Comparison of ENCODE assay signal across 1 cellular context in the genomic region with DNA sequence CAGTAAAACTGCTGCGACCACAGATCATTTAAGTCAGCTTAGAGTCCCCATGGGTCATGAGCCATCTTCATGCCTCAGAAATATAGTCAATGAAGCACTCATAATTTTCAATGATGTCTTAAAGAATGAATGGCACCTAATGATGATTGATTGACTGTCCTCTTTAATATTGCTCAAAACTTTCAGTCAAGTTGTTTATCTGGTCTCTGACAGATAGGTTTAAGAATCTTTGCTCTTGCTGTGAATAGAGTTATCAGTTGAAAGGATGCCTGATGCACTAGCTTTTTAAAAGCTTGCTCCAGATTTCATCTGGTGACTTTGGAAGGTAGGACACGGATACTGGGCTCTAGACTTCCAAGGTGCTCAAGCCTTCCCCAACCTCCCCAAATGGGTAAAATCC.
TF ChIP-seq lines count a peak whose summit lies in the region.

No MANE protein-coding gene starts in this region.

TF ChIP-seq in K562, 482 proteins besides CTCF, POLR2A, EP300 and RAD21 (continued from another document):
- TF ChIP-seq ZNF311 (CRISPR knock-in tag; IDR thresholded peaks at IDR 0.05) (no peak), RBM22 (IDR thresholded peaks at IDR 0.05; ENCODE audit: low read depth, low read length, poor library complexity, severe bottlenecking) (no peak), DACH1 (IDR thresholded peaks at IDR 0.05; ENCODE audit: partially characterized antibody) (no peak), CBFA2T3 (IDR thresholded peaks at IDR 0.05) (peak; percentile 68), ZNF316 (IDR thresholded peaks at IDR 0.05) (no peak), NFE2L1 (tag; IDR thresholded peaks at IDR 0.05; ENCODE audit: borderline replicate concordance, low read depth) (no peak), SRSF7 (optimal IDR thresholded peaks at IDR 0.05; ENCODE audit: low read depth, low read length) (no peak), DPF2 (IDR thresholded peaks at IDR 0.05) (peak; percentile 41; the same call in 1 of the 2 replicates), RCOR1 (IDR thresholded peaks at IDR 0.05; ENCODE audit: borderline replicate concordance in 1 of 2, low read depth in 2 of 2, low read length in 2 of 2) (peak in 1 of 2 experiments; percentile 58; a peak in 1 of 4 replicates), SRSF1 (IDR thresholded peaks at IDR 0.05; ENCODE audit: low read depth, low read length) (no peak), ZNF444 (CRISPR knock-in tag; IDR thresholded peaks at IDR 0.05) (no peak), MEIS2 (IDR thresholded peaks at IDR 0.05; ENCODE audit: partially characterized antibody) (peak; percentile 95), MBD2 (IDR thresholded peaks at IDR 0.05; ENCODE audit: borderline replicate concordance, low read depth) (no peak), ELF2 (CRISPR knock-in tag; IDR thresholded peaks at IDR 0.05) (no peak), HMG20B (CRISPR knock-in tag; IDR thresholded peaks at IDR 0.05) (no peak), ETV5 (CRISPR knock-in tag; IDR thresholded peaks at IDR 0.05; ENCODE audit: low read depth) (no peak), TEAD4 (IDR thresholded peaks at IDR 0.05; ENCODE audit: low read length) (peak; percentile 51; the same call in 1 of the 2 replicates), TEAD4 (CRISPR knock-in tag; IDR thresholded peaks at IDR 0.05; ENCODE audit: borderline replicate concordance) (no peak), PHB2 (IDR thresholded peaks at IDR 0.05; ENCODE audit: low read depth) (no peak), NUFIP1 (IDR thresholded peaks at IDR 0.05; ENCODE audit: partially characterized antibody) (no peak), ATF1 (CRISPR knock-in tag; IDR thresholded peaks at IDR 0.05) (no peak), ATF1 (tag; IDR thresholded peaks at IDR 0.05) (no peak), RBM15 (IDR thresholded peaks at IDR 0.05; ENCODE audit: insufficient read depth, low read length) (no peak), KHSRP (IDR thresholded peaks at IDR 0.05) (no peak), TBL1XR1 (IDR thresholded peaks at IDR 0.05; ENCODE audit: low read length in 2 of 2) (no peak), TAL1 (IDR thresholded peaks at IDR 0.05) (peak; percentile 45; the same call in 1 of the 2 replicates), STAG1 (CRISPR knock-in tag; IDR thresholded peaks at IDR 0.05; ENCODE audit: borderline replicate concordance) (no peak), MEF2A (IDR thresholded peaks at IDR 0.05; ENCODE audit: control insufficient read depth, low read depth, low read length) (no peak), ARID2 (IDR thresholded peaks at IDR 0.05) (no peak), CBFA2T2 (conservative IDR thresholded peaks at IDR 0.05) (peak; percentile 22; the same call in 1 of the 2 replicates), RB1 (IDR thresholded peaks at IDR 0.05; ENCODE audit: low read depth) (no peak)
- TF ChIP-seq, protein P1, sequence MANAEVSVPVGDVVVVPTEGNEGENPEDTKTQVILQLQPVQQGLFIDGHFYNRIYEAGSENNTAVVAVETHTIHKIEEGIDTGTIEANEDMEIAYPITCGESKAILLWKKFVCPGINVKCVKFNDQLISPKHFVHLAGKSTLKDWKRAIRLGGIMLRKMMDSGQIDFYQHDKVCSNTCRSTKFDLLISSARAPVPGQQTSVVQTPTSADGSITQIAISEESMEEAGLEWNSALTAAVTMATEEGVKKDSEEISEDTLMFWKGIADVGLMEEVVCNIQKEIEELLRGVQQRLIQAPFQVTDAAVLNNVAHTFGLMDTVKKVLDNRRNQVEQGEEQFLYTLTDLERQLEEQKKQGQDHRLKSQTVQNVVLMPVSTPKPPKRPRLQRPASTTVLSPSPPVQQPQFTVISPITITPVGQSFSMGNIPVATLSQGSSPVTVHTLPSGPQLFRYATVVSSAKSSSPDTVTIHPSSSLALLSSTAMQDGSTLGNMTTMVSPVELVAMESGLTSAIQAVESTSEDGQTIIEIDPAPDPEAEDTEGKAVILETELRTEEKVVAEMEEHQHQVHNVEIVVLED (CRISPR knock-in tag; IDR thresholded peaks at IDR 0.05) = peak; percentile 2; the same call in 1 of the 2 replicates
- TF ChIP-seq, protein P2, sequence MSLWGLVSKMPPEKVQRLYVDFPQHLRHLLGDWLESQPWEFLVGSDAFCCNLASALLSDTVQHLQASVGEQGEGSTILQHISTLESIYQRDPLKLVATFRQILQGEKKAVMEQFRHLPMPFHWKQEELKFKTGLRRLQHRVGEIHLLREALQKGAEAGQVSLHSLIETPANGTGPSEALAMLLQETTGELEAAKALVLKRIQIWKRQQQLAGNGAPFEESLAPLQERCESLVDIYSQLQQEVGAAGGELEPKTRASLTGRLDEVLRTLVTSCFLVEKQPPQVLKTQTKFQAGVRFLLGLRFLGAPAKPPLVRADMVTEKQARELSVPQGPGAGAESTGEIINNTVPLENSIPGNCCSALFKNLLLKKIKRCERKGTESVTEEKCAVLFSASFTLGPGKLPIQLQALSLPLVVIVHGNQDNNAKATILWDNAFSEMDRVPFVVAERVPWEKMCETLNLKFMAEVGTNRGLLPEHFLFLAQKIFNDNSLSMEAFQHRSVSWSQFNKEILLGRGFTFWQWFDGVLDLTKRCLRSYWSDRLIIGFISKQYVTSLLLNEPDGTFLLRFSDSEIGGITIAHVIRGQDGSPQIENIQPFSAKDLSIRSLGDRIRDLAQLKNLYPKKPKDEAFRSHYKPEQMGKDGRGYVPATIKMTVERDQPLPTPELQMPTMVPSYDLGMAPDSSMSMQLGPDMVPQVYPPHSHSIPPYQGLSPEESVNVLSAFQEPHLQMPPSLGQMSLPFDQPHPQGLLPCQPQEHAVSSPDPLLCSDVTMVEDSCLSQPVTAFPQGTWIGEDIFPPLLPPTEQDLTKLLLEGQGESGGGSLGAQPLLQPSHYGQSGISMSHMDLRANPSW (CRISPR knock-in tag; IDR thresholded peaks at IDR 0.05) = no peak
- TF ChIP-seq, protein P3, sequence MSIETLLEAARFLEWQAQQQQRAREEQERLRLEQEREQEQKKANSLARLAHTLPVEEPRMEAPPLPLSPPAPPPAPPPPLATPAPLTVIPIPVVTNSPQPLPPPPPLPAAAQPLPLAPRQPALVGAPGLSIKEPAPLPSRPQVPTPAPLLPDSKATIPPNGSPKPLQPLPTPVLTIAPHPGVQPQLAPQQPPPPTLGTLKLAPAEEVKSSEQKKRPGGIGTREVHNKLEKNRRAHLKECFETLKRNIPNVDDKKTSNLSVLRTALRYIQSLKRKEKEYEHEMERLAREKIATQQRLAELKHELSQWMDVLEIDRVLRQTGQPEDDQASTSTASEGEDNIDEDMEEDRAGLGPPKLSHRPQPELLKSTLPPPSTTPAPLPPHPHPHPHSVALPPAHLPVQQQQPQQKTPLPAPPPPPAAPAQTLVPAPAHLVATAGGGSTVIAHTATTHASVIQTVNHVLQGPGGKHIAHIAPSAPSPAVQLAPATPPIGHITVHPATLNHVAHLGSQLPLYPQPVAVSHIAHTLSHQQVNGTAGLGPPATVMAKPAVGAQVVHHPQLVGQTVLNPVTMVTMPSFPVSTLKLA (conservative IDR thresholded peaks at IDR 0.05) = no peak
- TF ChIP-seq, protein P4, sequence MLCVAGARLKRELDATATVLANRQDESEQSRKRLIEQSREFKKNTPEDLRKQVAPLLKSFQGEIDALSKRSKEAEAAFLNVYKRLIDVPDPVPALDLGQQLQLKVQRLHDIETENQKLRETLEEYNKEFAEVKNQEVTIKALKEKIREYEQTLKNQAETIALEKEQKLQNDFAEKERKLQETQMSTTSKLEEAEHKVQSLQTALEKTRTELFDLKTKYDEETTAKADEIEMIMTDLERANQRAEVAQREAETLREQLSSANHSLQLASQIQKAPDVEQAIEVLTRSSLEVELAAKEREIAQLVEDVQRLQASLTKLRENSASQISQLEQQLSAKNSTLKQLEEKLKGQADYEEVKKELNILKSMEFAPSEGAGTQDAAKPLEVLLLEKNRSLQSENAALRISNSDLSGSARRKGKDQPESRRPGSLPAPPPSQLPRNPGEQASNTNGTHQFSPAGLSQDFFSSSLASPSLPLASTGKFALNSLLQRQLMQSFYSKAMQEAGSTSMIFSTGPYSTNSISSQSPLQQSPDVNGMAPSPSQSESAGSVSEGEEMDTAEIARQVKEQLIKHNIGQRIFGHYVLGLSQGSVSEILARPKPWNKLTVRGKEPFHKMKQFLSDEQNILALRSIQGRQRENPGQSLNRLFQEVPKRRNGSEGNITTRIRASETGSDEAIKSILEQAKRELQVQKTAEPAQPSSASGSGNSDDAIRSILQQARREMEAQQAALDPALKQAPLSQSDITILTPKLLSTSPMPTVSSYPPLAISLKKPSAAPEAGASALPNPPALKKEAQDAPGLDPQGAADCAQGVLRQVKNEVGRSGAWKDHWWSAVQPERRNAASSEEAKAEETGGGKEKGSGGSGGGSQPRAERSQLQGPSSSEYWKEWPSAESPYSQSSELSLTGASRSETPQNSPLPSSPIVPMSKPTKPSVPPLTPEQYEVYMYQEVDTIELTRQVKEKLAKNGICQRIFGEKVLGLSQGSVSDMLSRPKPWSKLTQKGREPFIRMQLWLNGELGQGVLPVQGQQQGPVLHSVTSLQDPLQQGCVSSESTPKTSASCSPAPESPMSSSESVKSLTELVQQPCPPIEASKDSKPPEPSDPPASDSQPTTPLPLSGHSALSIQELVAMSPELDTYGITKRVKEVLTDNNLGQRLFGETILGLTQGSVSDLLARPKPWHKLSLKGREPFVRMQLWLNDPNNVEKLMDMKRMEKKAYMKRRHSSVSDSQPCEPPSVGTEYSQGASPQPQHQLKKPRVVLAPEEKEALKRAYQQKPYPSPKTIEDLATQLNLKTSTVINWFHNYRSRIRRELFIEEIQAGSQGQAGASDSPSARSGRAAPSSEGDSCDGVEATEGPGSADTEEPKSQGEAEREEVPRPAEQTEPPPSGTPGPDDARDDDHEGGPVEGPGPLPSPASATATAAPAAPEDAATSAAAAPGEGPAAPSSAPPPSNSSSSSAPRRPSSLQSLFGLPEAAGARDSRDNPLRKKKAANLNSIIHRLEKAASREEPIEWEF (CRISPR knock-in tag; IDR thresholded peaks at IDR 0.05) = no peak
- TF ChIP-seq, protein P5, sequence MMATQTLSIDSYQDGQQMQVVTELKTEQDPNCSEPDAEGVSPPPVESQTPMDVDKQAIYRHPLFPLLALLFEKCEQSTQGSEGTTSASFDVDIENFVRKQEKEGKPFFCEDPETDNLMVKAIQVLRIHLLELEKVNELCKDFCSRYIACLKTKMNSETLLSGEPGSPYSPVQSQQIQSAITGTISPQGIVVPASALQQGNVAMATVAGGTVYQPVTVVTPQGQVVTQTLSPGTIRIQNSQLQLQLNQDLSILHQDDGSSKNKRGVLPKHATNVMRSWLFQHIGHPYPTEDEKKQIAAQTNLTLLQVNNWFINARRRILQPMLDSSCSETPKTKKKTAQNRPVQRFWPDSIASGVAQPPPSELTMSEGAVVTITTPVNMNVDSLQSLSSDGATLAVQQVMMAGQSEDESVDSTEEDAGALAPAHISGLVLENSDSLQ (IDR thresholded peaks at IDR 0.05) = peak; percentile 84
- TF ChIP-seq, protein P6, sequence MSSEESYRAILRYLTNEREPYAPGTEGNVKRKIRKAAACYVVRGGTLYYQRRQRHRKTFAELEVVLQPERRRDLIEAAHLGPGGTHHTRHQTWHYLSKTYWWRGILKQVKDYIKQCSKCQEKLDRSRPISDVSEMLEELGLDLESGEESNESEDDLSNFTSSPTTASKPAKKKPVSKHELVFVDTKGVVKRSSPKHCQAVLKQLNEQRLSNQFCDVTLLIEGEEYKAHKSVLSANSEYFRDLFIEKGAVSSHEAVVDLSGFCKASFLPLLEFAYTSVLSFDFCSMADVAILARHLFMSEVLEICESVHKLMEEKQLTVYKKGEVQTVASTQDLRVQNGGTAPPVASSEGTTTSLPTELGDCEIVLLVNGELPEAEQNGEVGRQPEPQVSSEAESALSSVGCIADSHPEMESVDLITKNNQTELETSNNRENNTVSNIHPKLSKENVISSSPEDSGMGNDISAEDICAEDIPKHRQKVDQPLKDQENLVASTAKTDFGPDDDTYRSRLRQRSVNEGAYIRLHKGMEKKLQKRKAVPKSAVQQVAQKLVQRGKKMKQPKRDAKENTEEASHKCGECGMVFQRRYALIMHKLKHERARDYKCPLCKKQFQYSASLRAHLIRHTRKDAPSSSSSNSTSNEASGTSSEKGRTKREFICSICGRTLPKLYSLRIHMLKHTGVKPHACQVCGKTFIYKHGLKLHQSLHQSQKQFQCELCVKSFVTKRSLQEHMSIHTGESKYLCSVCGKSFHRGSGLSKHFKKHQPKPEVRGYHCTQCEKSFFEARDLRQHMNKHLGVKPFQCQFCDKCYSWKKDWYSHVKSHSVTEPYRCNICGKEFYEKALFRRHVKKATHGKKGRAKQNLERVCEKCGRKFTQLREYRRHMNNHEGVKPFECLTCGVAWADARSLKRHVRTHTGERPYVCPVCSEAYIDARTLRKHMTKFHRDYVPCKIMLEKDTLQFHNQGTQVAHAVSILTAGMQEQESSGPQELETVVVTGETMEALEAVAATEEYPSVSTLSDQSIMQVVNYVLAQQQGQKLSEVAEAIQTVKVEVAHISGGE (CRISPR knock-in tag; IDR thresholded peaks at IDR 0.05) = no peak
